ENCODE assay signal across 9 cellular contexts in the genomic region with DNA sequence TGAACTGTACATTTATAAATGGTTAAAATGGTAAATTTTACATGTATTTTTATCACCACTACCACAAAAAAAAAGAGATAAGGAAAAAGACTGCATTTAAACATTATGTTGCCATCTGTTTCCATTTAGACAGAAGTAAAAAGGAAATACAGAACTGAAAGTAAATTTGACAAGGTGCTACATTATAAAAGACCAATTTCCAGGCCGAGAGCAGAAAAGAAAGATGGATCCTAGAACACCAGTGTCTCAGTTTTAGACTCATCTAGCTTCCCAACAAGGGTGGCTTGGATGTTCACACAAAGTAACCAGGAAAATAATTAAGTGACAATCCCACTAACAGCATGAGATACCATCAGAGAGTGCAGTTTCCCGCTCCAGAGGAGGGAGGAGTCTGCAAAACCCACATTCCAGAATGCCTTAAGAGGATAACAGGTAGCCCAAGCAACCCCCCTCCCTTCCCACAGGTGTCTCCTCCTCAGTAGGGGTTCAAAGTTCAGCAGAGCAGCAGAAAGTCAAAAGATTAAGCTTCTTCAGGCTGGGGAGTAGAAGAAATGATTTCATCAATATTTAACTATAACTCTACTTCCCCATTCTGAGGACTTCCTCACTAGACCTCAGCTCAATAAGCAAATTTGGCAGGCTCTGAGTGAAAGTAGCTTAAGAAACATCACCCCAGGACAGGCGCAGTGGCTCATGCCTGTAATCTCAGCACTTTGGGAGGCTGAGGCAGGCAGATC. TPM values are rescaled to one million over a fixed set of nuclear protein-coding genes. Genes with fewer than 3 reads are reported as not detected.
DNase-seq lines count a peak whose midpoint lies in the region; ATAC-seq and TF ChIP-seq lines count a peak whose summit lies in the region.
"Had no signal": no experiment of that assay in that cellular context is flagged by ENCODE, and none has a peak within 500 bp of the region (broad histone marks: within the 10 kb centered on the region; RNA-seq: fewer than 3 reads in every experiment).

No MANE protein-coding gene starts in this region.

- CTCF ChIA-PET in CD8-positive, alpha-beta memory T cell (lab: Charles Lee) = interaction anchor here (2.0 kb wide), 1 partner anchor 21 kb away, joined by 5 read pairs; no protein-coding TSS in a partner anchor

- intact Hi-C loops in mucosa of descending colon (cut with DNase I, micrococcal nuclease) = no loop called here

- H3K9me3 ChIP-seq in CD8-positive, alpha-beta memory T cell (ENCODE audit: low read length) = no peaks in the 10 kb centered on the region
- no peaks in the 10 kb centered on the region for H3K9me3 ChIP-seq in mucosa of descending colon

- DNase-seq in CD8-positive, alpha-beta memory T cell = no peak
- peak; percentile 54 for DNase-seq in KG1 (lab: John Stamatoyannopoulos, UW)
- no peak for DNase-seq in activated naive CD8-positive, alpha-beta T cell treated with anti-CD3 and anti-CD28 coated beads, Interleukin-2, amount 10 ng/mL, durations not matched to agents 7 days and 5 days
- peak in 2 of 3 donors; percentile 38 to 40 for DNase-seq in mucosa of descending colon
- no peak for DNase-seq in DMS79 treated with DMSO at 0.1 percent for 48 hours (lab: John Stamatoyannopoulos, UW)
- no peak for DNase-seq in DMS153 (lab: John Stamatoyannopoulos, UW)
- DNase-seq in NCI-H1092 (lab: John Stamatoyannopoulos, UW) = no peak
- DNase-seq: NCI-H69 had no signal

- H3K4me3 ChIP-seq in CD8-positive, alpha-beta memory T cell (ENCODE audit: low read length) = peak overlapping the region; percentile 9
- no peak overlapping the region for H3K4me3 ChIP-seq in mucosa of descending colon

- POLR2A ChIA-PET in CD8-positive, alpha-beta memory T cell (lab: Charles Lee) = interaction anchor here (0.7 to 3.2 kb wide), 3 partner anchors 13 to 40 kb away, joined by 3 to 13 read pairs (median 4); a partner anchor contains a TSS
- POLR2A ChIA-PET in activated naive CD8-positive, alpha-beta T cell treated with anti-CD3 and anti-CD28 coated beads, Interleukin-2, amount 10 ng/mL, durations not matched to agents 7 days and 5 days (lab: Charles Lee) = interaction anchor here (1.6 to 4.0 kb wide), 4 partner anchors 22 to 189 kb away, joined by 3 to 70 read pairs (median 21); a partner anchor contains a TSS

- H3K4me3 Mint-ChIP-seq in CD8-positive, alpha-beta memory T cell = peak overlapping the region; percentile 58 to 100 (median 89)
- peak overlapping the region; percentile 99 for H3K4me3 Mint-ChIP-seq in activated naive CD8-positive, alpha-beta T cell treated with anti-CD3 and anti-CD28 coated beads, Interleukin-2, amount 10 ng/mL, durations not matched to agents 7 days and 5 days

- H3K9me3 Mint-ChIP-seq in CD8-positive, alpha-beta memory T cell = no peaks in the 10 kb centered on the region
- no peaks in the 10 kb centered on the region for H3K9me3 Mint-ChIP-seq in activated naive CD8-positive, alpha-beta T cell treated with anti-CD3 and anti-CD28 coated beads, Interleukin-2, amount 10 ng/mL, durations not matched to agents 7 days and 5 days

- H3K27me3 Mint-ChIP-seq in CD8-positive, alpha-beta memory T cell = no peaks in the 10 kb centered on the region
- no peaks in the 10 kb centered on the region for H3K27me3 Mint-ChIP-seq in activated naive CD8-positive, alpha-beta T cell treated with anti-CD3 and anti-CD28 coated beads, Interleukin-2, amount 10 ng/mL, durations not matched to agents 7 days and 5 days

- no peak for ATAC-seq in activated naive CD8-positive, alpha-beta T cell treated with anti-CD3 and anti-CD28 coated beads, Interleukin-2, amount 10 ng/mL, durations not matched to agents 7 days and 5 days (ENCODE audit: low read depth)
- ATAC-seq in mucosa of descending colon (peak; percentile 1), HG03097 (IDR thresholded peaks at IDR 0.05; ENCODE audit: low FRiP score, unreplicated experiment) (no peak)

- peaks cover 0 to 60% (median 2%) of the 10 kb centered on the region in 3 donors for H3K36me3 Mint-ChIP-seq in CD8-positive, alpha-beta memory T cell
- peaks cover 46% of the 10 kb centered on the region for H3K36me3 Mint-ChIP-seq in activated naive CD8-positive, alpha-beta T cell treated with anti-CD3 and anti-CD28 coated beads, Interleukin-2, amount 10 ng/mL, durations not matched to agents 7 days and 5 days

- peaks cover 71% of the 10 kb centered on the region for H3K4me1 ChIP-seq in CD8-positive, alpha-beta memory T cell (ENCODE audit: insufficient read depth, low read length)
- peaks cover 65% of the 10 kb centered on the region for H3K4me1 ChIP-seq in mucosa of descending colon (ENCODE audit: low read depth)

- no peak for TF ChIP-seq CTCF in mucosa of descending colon (IDR thresholded peaks at IDR 0.05)

- peaks cover 13% of the 10 kb centered on the region for H3K36me3 ChIP-seq in CD8-positive, alpha-beta memory T cell (ENCODE audit: insufficient read depth, low read length)
- no peaks in the 10 kb centered on the region for H3K36me3 ChIP-seq in mucosa of descending colon (ENCODE audit: low read depth)

- H3K27ac Mint-ChIP-seq in CD8-positive, alpha-beta memory T cell = peak overlapping the region; percentile 69 to 100 (median 91)
- peak overlapping the region; percentile 81 for H3K27ac Mint-ChIP-seq in activated naive CD8-positive, alpha-beta T cell treated with anti-CD3 and anti-CD28 coated beads, Interleukin-2, amount 10 ng/mL, durations not matched to agents 7 days and 5 days

- H3K27ac ChIP-seq in CD8-positive, alpha-beta memory T cell (ENCODE audit: low read depth, low read length) = peak overlapping the region; percentile 48

- peaks cover 65 to 81% (median 80%) of the 10 kb centered on the region in 3 donors for H3K4me1 Mint-ChIP-seq in CD8-positive, alpha-beta memory T cell
- peaks cover 54% of the 10 kb centered on the region for H3K4me1 Mint-ChIP-seq in activated naive CD8-positive, alpha-beta T cell treated with anti-CD3 and anti-CD28 coated beads, Interleukin-2, amount 10 ng/mL, durations not matched to agents 7 days and 5 days

- no peaks in the 10 kb centered on the region for H3K27me3 ChIP-seq in CD8-positive, alpha-beta memory T cell (ENCODE audit: insufficient read depth, low read length, poor library complexity, severe bottlenecking)

RNA-seq across cellular contexts. Expression of a gene that starts 11.8 kb away (rescaled TPM):
- 100 to 1,000 TPM; 802 to 863 TPM for total RNA-seq in CD8-positive, alpha-beta memory T cell
- 948 TPM for polyA plus RNA-seq in CD8-positive, alpha-beta memory T cell
- total RNA-seq in activated naive CD8-positive, alpha-beta T cell treated with anti-CD3 and anti-CD28 coated beads, Interleukin-2, amount 10 ng/mL, durations not matched to agents 7 days and 5 days = 100 to 1,000 TPM; 654 to 664 TPM
- total RNA-seq in mucosa of descending colon = 100 to 1,000 TPM; 260 to 585 (median 412) TPM

RNA-seq across cellular contexts. Expression of a gene that starts 25.2 kb away (rescaled TPM):
- under 1 TPM in 1 of 2 experiments, not detected in 1; 0.09 TPM for total RNA-seq in CD8-positive, alpha-beta memory T cell
- polyA plus RNA-seq in CD8-positive, alpha-beta memory T cell = 0.06 TPM
- under 1 TPM; 0.11 to 0.17 TPM for total RNA-seq in activated naive CD8-positive, alpha-beta T cell treated with anti-CD3 and anti-CD28 coated beads, Interleukin-2, amount 10 ng/mL, durations not matched to agents 7 days and 5 days
- total RNA-seq in mucosa of descending colon = under 1 TPM in 1 of 3 donors, not detected in 2; 0.06 TPM

RNA-seq across cellular contexts. Expression of a gene that starts 26.0 kb away (rescaled TPM):
- not detected for total RNA-seq in CD8-positive, alpha-beta memory T cell
- polyA plus RNA-seq in CD8-positive, alpha-beta memory T cell = not detected
- not detected for total RNA-seq in activated naive CD8-positive, alpha-beta T cell treated with anti-CD3 and anti-CD28 coated beads, Interleukin-2, amount 10 ng/mL, durations not matched to agents 7 days and 5 days
- not detected for total RNA-seq in mucosa of descending colon

RNA-seq across cellular contexts. Expression of a gene that starts 40.6 kb away (rescaled TPM):
- total RNA-seq in CD8-positive, alpha-beta memory T cell = 100 to 1,000 TPM; 258 to 277 TPM
- 63.0 TPM for polyA plus RNA-seq in CD8-positive, alpha-beta memory T cell
- 100 to 1,000 TPM; 192 to 195 TPM for total RNA-seq in activated naive CD8-positive, alpha-beta T cell treated with anti-CD3 and anti-CD28 coated beads, Interleukin-2, amount 10 ng/mL, durations not matched to agents 7 days and 5 days
- 100 to 1,000 TPM in 1 of 3 donors, 10 to 100 TPM in 2; 92.7 to 119 (median 99.3) TPM for total RNA-seq in mucosa of descending colon

Comparison
In these comparisons a context has a peak if more than half of its experiments do, and no peak if none do; other contexts are left out.
1. DNase-seq: peak in KG1 (single experiment) and mucosa of descending colon (2 of 3); none in CD8-positive, alpha-beta memory T cell (0 of 5), activated naive CD8-positive, alpha-beta T cell treated with anti-CD3 and anti-CD28 coated beads, Interleukin-2, amount 10 ng/mL, durations not matched to agents 7 days and 5 days (single experiment), DMS79 treated with DMSO at 0.1 percent for 48 hours (single experiment), DMS153 (single experiment) and NCI-H1092 (single experiment).